Comparison of ENCODE assay signal across 8 cellular contexts in the genomic region with DNA sequence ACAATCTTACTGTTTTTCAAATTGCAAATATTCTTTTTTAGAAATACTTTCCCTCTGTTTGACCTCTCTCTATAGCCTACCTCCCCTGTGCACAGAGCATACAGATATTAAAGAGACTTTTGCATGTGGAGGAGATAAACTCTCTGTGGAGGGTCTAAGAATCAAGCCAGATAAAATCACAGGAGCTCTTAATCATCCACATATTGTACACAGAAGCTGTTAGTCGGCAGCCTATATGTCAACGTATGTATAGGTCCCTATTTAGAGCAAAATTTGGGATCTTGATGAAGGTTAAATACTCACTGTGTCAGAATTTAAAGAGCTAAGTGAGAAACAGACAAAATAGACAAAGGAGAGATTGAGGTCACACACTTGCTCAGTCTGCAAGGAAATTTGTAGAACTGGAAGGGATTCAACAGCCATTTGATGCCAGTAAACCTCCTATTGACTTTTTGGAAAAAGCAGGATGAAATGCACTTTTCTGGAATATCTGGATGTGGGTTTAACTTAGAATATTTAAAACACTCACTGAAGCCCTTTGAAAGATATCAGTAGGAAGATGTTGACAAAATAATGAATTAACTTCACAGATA. TPM values are rescaled to one million over a fixed set of nuclear protein-coding genes. Genes with fewer than 3 reads are reported as not detected.
DNase-seq lines count a peak whose midpoint lies in the region; ATAC-seq, FAIRE-seq and TF ChIP-seq lines count a peak whose summit lies in the region.

No MANE protein-coding gene starts in this region.

- H3K27me3 ChIP-seq in HepG2 (ENCODE audit: control insufficient read depth in 1 of 2, insufficient read depth in 2 of 2, low read length in 2 of 2) (no peaks in the 10 kb centered on the region; a peak in 1 of 5 replicates), tibial artery (no peaks in the 10 kb centered on the region)

- no peak for DNase-seq in activated CD8-positive, alpha-beta T cell treated with anti-CD3 and anti-CD28 coated beads for 36 hours
- DNase-seq in activated CD8-positive, alpha-beta T cell treated with anti-CD3 and anti-CD28 coated beads, Interleukin-2, amount 10 ng/mL, durations not matched to agents 7 days and 5 days, result no peak
- DNase-seq in HepG2 (ENCODE audit: low spot score) (no peak), tibial artery (no peak), NCI-H1105 treated with DMSO at 0.1 percent for 48 hours (lab: John Stamatoyannopoulos, UW) (no peak)
- DNase-seq in activated T-cell treated with anti-CD3 and anti-CD28 coated beads, Interleukin-2, amount 50 U/mL, for 48 hours, result no peak

- H3K79me2 ChIP-seq in HepG2 (ENCODE audit: insufficient read depth, low read length), result peaks cover 8% of the 10 kb centered on the region

- H3K9me3 Mint-ChIP-seq in activated CD8-positive, alpha-beta T cell treated with anti-CD3 and anti-CD28 coated beads for 36 hours, result no peaks in the 10 kb centered on the region
- H3K9me3 Mint-ChIP-seq in activated CD8-positive, alpha-beta T cell treated with anti-CD3 and anti-CD28 coated beads, Interleukin-2, amount 10 ng/mL, durations not matched to agents 7 days and 5 days (ENCODE audit: insufficient read depth), result no peaks in the 10 kb centered on the region

- no peak for ATAC-seq in activated CD8-positive, alpha-beta T cell treated with anti-CD3 and anti-CD28 coated beads for 36 hours
- no peak for ATAC-seq in activated CD8-positive, alpha-beta T cell treated with anti-CD3 and anti-CD28 coated beads, Interleukin-2, amount 10 ng/mL, durations not matched to agents 7 days and 5 days
- no peak for ATAC-seq in HepG2
- no peak for ATAC-seq in HG02970 (IDR thresholded peaks at IDR 0.05; ENCODE audit: low FRiP score, unreplicated experiment)

- no peak for TF ChIP-seq POLR2A in HepG2 (IDR thresholded peaks at IDR 0.05; ENCODE audit: insufficient read depth in 1 of 2, low read depth in 2 of 2, low read length in 2 of 2)

- no peak for FAIRE-seq in HepG2 (lab: Jason Lieb, UNC)

- no peak overlapping the region for H2AFZ ChIP-seq in HepG2 (ENCODE audit: low read length)

- intact Hi-C loops in activated CD8-positive, alpha-beta T cell treated with anti-CD3 and anti-CD28 coated beads for 36 hours (cut with micrococcal nuclease), result loop anchor here (2.0 to 5.0 kb wide), 4 partner anchors 111 to 463 kb away; no protein-coding TSS in a partner anchor
- intact Hi-C loops in HepG2 (cut with micrococcal nuclease; ENCODE audit: unreplicated experiment) (loop anchor here (2.0 to 5.0 kb wide), 4 partner anchors 68 to 469 kb away; no protein-coding TSS in a partner anchor), tibial artery (cut with DNase I; ENCODE audit: low total_unique reads) (loop anchor here (5.0 kb wide), 5 partner anchors 108 to 468 kb away; no protein-coding TSS in a partner anchor)

- H4K20me1 ChIP-seq in HepG2 (ENCODE audit: insufficient read depth, low read length), result no peaks in the 10 kb centered on the region

- H3K36me3 ChIP-seq in HepG2 (replicated peaks in 1 of 2; ENCODE audit: control insufficient read depth in 1 of 2, insufficient read depth in 2 of 2, low read length in 2 of 2), result no peaks in the 10 kb centered on the region
- no peaks in the 10 kb centered on the region for H3K36me3 ChIP-seq in tibial artery

- POLR2A ChIA-PET in activated CD8-positive, alpha-beta T cell treated with anti-CD3 and anti-CD28 coated beads for 36 hours (lab: Charles Lee), result interaction anchor here (1.2 to 6.9 kb wide), 5 partner anchors 14 to 404 kb away, joined by 3 to 132 read pairs (median 24); no protein-coding TSS in a partner anchor
- POLR2A ChIA-PET in activated CD8-positive, alpha-beta T cell treated with anti-CD3 and anti-CD28 coated beads, Interleukin-2, amount 10 ng/mL, durations not matched to agents 7 days and 5 days (lab: Charles Lee), result interaction anchor here (0.5 to 6.1 kb wide), 7 partner anchors 10 to 366 kb away, joined by 3 to 153 read pairs (median 50); no protein-coding TSS in a partner anchor
- POLR2A ChIA-PET in HepG2 (lab: Yijun Ruan, JAX), result interaction anchor here (0.8 to 9.7 kb wide), 31 partner anchors 7 to 469 kb away, joined by 3 to 1137 read pairs (median 34); no protein-coding TSS in a partner anchor

- in situ Hi-C loops in HepG2 (cut with HindIII; ENCODE audit: extremely low pct_ligation_motif_present, low pct_unique_long_range_greater_than_20kb), result loop anchor here (5.0 kb wide), 4 partner anchors 103 to 458 kb away; no protein-coding TSS in a partner anchor

- H3K27ac ChIP-seq in angular gyrus (ENCODE audit: low read depth, low read length), result peak overlapping the region; percentile 73
- H3K27ac ChIP-seq in HepG2 (ENCODE audit: extremely low read length, insufficient read depth, low read length), result peak overlapping the region; percentile 99
- peak overlapping the region; percentile 96 to 98 for H3K27ac ChIP-seq in tibial artery

- H3K27me3 Mint-ChIP-seq in activated CD8-positive, alpha-beta T cell treated with anti-CD3 and anti-CD28 coated beads for 36 hours, result no peaks in the 10 kb centered on the region
- H3K27me3 Mint-ChIP-seq in activated CD8-positive, alpha-beta T cell treated with anti-CD3 and anti-CD28 coated beads, Interleukin-2, amount 10 ng/mL, durations not matched to agents 7 days and 5 days (ENCODE audit: low read depth), result no peaks in the 10 kb centered on the region

- H3K4me1 ChIP-seq in HepG2 (ENCODE audit: insufficient read depth, low read length), result peaks cover 82% of the 10 kb centered on the region
- H3K4me1 ChIP-seq in tibial artery, result peaks cover 0 to 74% (median 49%) of the 10 kb centered on the region in 4 donors

- BruUV-seq in HepG2 (replicated peaks; lab: Mats Ljungman, UMichigan), result no TSS peak

- H3K4me3 ChIP-seq in HepG2 (replicated peaks in 1 of 3; ENCODE audit: insufficient read depth in 1 of 3, low read depth in 2 of 3, low read length in 3 of 3) (peak overlapping the region; percentile 8 to 54 (median 12); a peak in 2 of 6 replicates), tibial artery (no peak overlapping the region)

- TF ChIP-seq EP300 in HepG2 (IDR thresholded peaks at IDR 0.05; ENCODE audit: low read depth in 2 of 2, low read length in 2 of 2), result no peak
- TF ChIP-seq EP300 in HepG2 (CRISPR knock-in tag; IDR thresholded peaks at IDR 0.05; ENCODE audit: borderline replicate concordance), result no peak

- peaks cover 3% of the 10 kb centered on the region for H3K36me3 Mint-ChIP-seq in activated CD8-positive, alpha-beta T cell treated with anti-CD3 and anti-CD28 coated beads for 36 hours (ENCODE audit: low read depth)
- peaks cover 2% of the 10 kb centered on the region for H3K36me3 Mint-ChIP-seq in activated CD8-positive, alpha-beta T cell treated with anti-CD3 and anti-CD28 coated beads, Interleukin-2, amount 10 ng/mL, durations not matched to agents 7 days and 5 days (ENCODE audit: low read depth)

- CTCF ChIA-PET in activated CD8-positive, alpha-beta T cell treated with anti-CD3 and anti-CD28 coated beads for 36 hours (lab: Charles Lee), result interaction anchor here (0.9 to 1.1 kb wide), 5 partner anchors 17 to 225 kb away, joined by 3 to 4 read pairs (median 3); no protein-coding TSS in a partner anchor
- CTCF ChIA-PET in activated CD8-positive, alpha-beta T cell treated with anti-CD3 and anti-CD28 coated beads, Interleukin-2, amount 10 ng/mL, durations not matched to agents 7 days and 5 days (lab: Charles Lee), result interaction anchor here (0.7 to 5.8 kb wide), 12 partner anchors 8 to 491 kb away, joined by 3 to 75 read pairs (median 5); no protein-coding TSS in a partner anchor
- CTCF ChIA-PET in HepG2 (lab: Yijun Ruan, JAX; ENCODE audit: low intra/inter-chr PET ratio, low total read pairs), result no interaction called here

- WGBS in HepG2 (ENCODE audit: low lambda C conversion rate), result 12% methylated on average over 2 of the region's 2 CpGs

- peaks cover 49% of the 10 kb centered on the region for H3K4me1 Mint-ChIP-seq in activated CD8-positive, alpha-beta T cell treated with anti-CD3 and anti-CD28 coated beads for 36 hours (ENCODE audit: low read depth)
- peaks cover 41% of the 10 kb centered on the region for H3K4me1 Mint-ChIP-seq in activated CD8-positive, alpha-beta T cell treated with anti-CD3 and anti-CD28 coated beads, Interleukin-2, amount 10 ng/mL, durations not matched to agents 7 days and 5 days (ENCODE audit: low read depth)

- no peaks in the 10 kb centered on the region for H3K9me3 ChIP-seq in HepG2 (ENCODE audit: low read length)
- H3K9me3 ChIP-seq in tibial artery, result no peaks in the 10 kb centered on the region

- TF ChIP-seq CTCF in activated CD8-positive, alpha-beta T cell treated with anti-CD3 and anti-CD28 coated beads for 36 hours (IDR thresholded peaks at IDR 0.05), result no peak
- TF ChIP-seq CTCF in HepG2 (CRISPR knock-in tag; IDR thresholded peaks at IDR 0.05), result no peak
- no peak for TF ChIP-seq CTCF in tibial artery (IDR thresholded peaks at IDR 0.05)

- peak overlapping the region; percentile 59 for H3K27ac Mint-ChIP-seq in activated CD8-positive, alpha-beta T cell treated with anti-CD3 and anti-CD28 coated beads for 36 hours
- no peak overlapping the region for H3K27ac Mint-ChIP-seq in activated CD8-positive, alpha-beta T cell treated with anti-CD3 and anti-CD28 coated beads, Interleukin-2, amount 10 ng/mL, durations not matched to agents 7 days and 5 days

- no peak for TF ChIP-seq RAD21 in HepG2 (CRISPR knock-in tag; IDR thresholded peaks at IDR 0.05)

- H3K4me3 Mint-ChIP-seq in activated CD8-positive, alpha-beta T cell treated with anti-CD3 and anti-CD28 coated beads for 36 hours, result no peak overlapping the region
- no peak overlapping the region for H3K4me3 Mint-ChIP-seq in activated CD8-positive, alpha-beta T cell treated with anti-CD3 and anti-CD28 coated beads, Interleukin-2, amount 10 ng/mL, durations not matched to agents 7 days and 5 days

- peak overlapping the region; percentile 93 for H3K9ac ChIP-seq in HepG2 (ENCODE audit: insufficient read depth, low read depth, low read length)

- peak overlapping the region; percentile 97 for H3K4me2 ChIP-seq in HepG2 (ENCODE audit: low read depth, low read length)

RNA-seq across cellular contexts. Expression of gene IRF2BP2, which starts 4.1 kb away (rescaled TPM):
- 100 to 1,000 TPM; 148 to 155 TPM for total RNA-seq in activated CD8-positive, alpha-beta T cell treated with anti-CD3 and anti-CD28 coated beads for 36 hours
- 10 to 100 TPM; 71.5 to 72.0 TPM for total RNA-seq in activated CD8-positive, alpha-beta T cell treated with anti-CD3 and anti-CD28 coated beads, Interleukin-2, amount 10 ng/mL, durations not matched to agents 7 days and 5 days
- total RNA-seq in HepG2 (2016; rRNA removed; fragmentation: Illumina TruSeq; extraction: Trizol), result 127 and 147 TPM in 2 replicates
- 25.1 and 26.8 TPM in 2 replicates for total RNA-seq in HepG2 (2016; cell fraction: cytosol; rRNA removed; fragmentation: Illumina TruSeq; extraction: Trizol; ENCODE audit: low read depth)
- total RNA-seq in HepG2 (2016; cell fraction: insoluble cytoplasmic fraction; rRNA removed; fragmentation: Illumina TruSeq; extraction: Trizol), result 104 and 154 TPM in 2 replicates
- 85.2 and 85.5 TPM in 2 replicates for total RNA-seq in HepG2 (2016; cell fraction: membrane; rRNA removed; fragmentation: Illumina TruSeq; extraction: Trizol)
- 132 and 141 TPM in 2 replicates for total RNA-seq in HepG2 (2016; cell fraction: nucleus; rRNA removed; fragmentation: Illumina TruSeq; extraction: Trizol)
- polyA plus RNA-seq in HepG2 (2011; rRNA removed), result 140 and 180 TPM in 2 replicates
- polyA plus RNA-seq in HepG2 (2011; cell fraction: cytosol; rRNA removed), result 82.1 and 111 TPM in 2 replicates
- polyA plus RNA-seq in HepG2 (2011; cell fraction: nucleus; rRNA removed), result 491 and 557 TPM in 2 replicates
- 136 and 153 TPM in 2 replicates for polyA plus RNA-seq in HepG2 (2012)
- 22.4 and 23.1 TPM in 2 replicates for polyA plus RNA-seq in HepG2 (2016; cell fraction: cytosol; fragmentation: Illumina TruSeq; extraction: Trizol; ENCODE audit: low read depth)
- 127 and 168 TPM in 2 replicates for polyA plus RNA-seq in HepG2 (2016; cell fraction: insoluble cytoplasmic fraction; fragmentation: Illumina TruSeq; extraction: Trizol; ENCODE audit: low read depth)
- 58.5 and 65.6 TPM in 2 replicates for polyA plus RNA-seq in HepG2 (2016; cell fraction: membrane; fragmentation: Illumina TruSeq; extraction: Trizol; ENCODE audit: low read depth)
- polyA plus RNA-seq in HepG2 (2016; cell fraction: nucleus; fragmentation: Illumina TruSeq; extraction: Trizol; ENCODE audit: insufficient read depth, low read depth), result 293 and 322 TPM in 2 replicates
- polyA minus RNA-seq in HepG2 (2011; rRNA and poly(A)+ RNA removed; ENCODE audit: low replicate concordance), result 43.4 and 196 TPM in 2 replicates
- polyA minus RNA-seq in HepG2 (2011; cell fraction: cytosol; rRNA and poly(A)+ RNA removed), result 155 and 170 TPM in 2 replicates
- 115 and 118 TPM in 2 replicates for polyA minus RNA-seq in HepG2 (2011; cell fraction: nucleus; rRNA and poly(A)+ RNA removed)

Comparison
In these comparisons a context has a peak if more than half of its experiments do, and no peak if none do; other contexts are left out.
1. H3K4me3 ChIP-seq: peak in HepG2 (3 of 3); none in tibial artery (0 of 2).
2. Peak in every context shown above with its lines, with median percentiles within 50 percentile points of each other: H3K27ac ChIP-seq.